ENCODE assay signal across 1 cellular context in the genomic region with DNA sequence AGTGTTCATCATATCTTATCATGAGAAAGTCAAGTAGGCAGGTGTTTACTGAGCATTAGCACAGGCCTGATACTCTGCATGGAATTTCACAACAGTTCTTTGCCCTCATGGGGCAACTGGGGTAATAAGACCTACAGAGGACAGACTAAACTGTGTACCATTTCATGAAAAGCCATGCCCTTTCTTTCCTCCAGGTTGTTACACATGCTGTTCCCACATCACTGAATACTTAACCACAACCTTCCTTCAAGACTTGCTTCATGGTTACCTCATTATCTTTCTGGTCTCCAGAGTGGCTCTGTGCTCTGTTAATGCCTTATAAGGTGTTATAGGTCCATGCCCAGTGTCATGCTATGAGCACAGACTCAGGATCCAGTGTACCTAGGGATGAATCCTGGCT.
A peak's percentile ranks its signal among the peaks of the same experiment; 100 is the strongest.
TF ChIP-seq lines count a peak whose summit lies in the region.

No MANE protein-coding gene starts in this region.

TF ChIP-seq in K562, 482 proteins besides CTCF, POLR2A, EP300 and RAD21 (continued from another document and continues in another):
- peak; percentile 34; the same call in 1 of the 2 replicates for TF ChIP-seq ZNF584 (CRISPR knock-in tag; IDR thresholded peaks at IDR 0.05; ENCODE audit: low read depth)
- no peak for TF ChIP-seq ZNF561 (CRISPR knock-in tag; conservative IDR thresholded peaks at IDR 0.05)
- TF ChIP-seq, protein P1, sequence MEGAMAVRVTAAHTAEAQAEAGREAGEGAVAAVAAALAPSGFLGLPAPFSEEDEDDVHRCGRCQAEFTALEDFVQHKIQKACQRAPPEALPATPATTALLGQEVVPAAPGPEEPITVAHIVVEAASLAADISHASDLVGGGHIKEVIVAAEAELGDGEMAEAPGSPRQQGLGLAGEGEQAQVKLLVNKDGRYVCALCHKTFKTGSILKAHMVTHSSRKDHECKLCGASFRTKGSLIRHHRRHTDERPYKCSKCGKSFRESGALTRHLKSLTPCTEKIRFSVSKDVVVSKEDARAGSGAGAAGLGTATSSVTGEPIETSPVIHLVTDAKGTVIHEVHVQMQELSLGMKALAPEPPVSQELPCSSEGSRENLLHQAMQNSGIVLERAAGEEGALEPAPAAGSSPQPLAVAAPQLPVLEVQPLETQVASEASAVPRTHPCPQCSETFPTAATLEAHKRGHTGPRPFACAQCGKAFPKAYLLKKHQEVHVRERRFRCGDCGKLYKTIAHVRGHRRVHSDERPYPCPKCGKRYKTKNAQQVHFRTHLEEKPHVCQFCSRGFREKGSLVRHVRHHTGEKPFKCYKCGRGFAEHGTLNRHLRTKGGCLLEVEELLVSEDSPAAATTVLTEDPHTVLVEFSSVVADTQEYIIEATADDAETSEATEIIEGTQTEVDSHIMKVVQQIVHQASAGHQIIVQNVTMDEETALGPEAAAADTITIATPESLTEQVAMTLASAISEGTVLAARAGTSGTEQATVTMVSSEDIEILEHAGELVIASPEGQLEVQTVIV (CRISPR knock-in tag; IDR thresholded peaks at IDR 0.05; ENCODE audit: borderline replicate concordance): no peak
- TF ChIP-seq DEAF1 (CRISPR knock-in tag; IDR thresholded peaks at IDR 0.05): no peak
- no peak for TF ChIP-seq NEUROD1 (IDR thresholded peaks at IDR 0.05; ENCODE audit: borderline replicate concordance, low read depth, low read length, partially characterized antibody)
- TF ChIP-seq ELF2 (CRISPR knock-in tag; IDR thresholded peaks at IDR 0.05): no peak
- TF ChIP-seq ZNF175 (CRISPR knock-in tag; IDR thresholded peaks at IDR 0.05; ENCODE audit: low read depth): 0 out of 2 replicates have a peak, but pooled peaks have one; percentile 21
- TF ChIP-seq ZNF644 (tag; IDR thresholded peaks at IDR 0.05; ENCODE audit: low read depth): 0 out of 2 replicates have a peak, but pooled peaks have one; percentile 55
- TF ChIP-seq ERF (CRISPR knock-in tag; IDR thresholded peaks at IDR 0.05): no peak
- TF ChIP-seq, protein P2, sequence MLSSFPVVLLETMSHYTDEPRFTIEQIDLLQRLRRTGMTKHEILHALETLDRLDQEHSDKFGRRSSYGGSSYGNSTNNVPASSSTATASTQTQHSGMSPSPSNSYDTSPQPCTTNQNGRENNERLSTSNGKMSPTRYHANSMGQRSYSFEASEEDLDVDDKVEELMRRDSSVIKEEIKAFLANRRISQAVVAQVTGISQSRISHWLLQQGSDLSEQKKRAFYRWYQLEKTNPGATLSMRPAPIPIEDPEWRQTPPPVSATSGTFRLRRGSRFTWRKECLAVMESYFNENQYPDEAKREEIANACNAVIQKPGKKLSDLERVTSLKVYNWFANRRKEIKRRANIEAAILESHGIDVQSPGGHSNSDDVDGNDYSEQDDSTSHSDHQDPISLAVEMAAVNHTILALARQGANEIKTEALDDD (IDR thresholded peaks at IDR 0.05): peak; percentile 24; the same call in 1 of the 2 replicates
- 0 out of 2 replicates have a peak, but pooled peaks have one; percentile 29 for TF ChIP-seq ATF7 (IDR thresholded peaks at IDR 0.05)
- TF ChIP-seq ZFP30 (CRISPR knock-in tag; IDR thresholded peaks at IDR 0.05; ENCODE audit: borderline replicate concordance): no peak
- TF ChIP-seq ZNF280B (CRISPR knock-in tag; IDR thresholded peaks at IDR 0.05): no peak
- peak; percentile 70 for TF ChIP-seq CEBPB (tag; IDR thresholded peaks at IDR 0.05)
- TF ChIP-seq TAF7 (tag; IDR thresholded peaks at IDR 0.05): no peak
- TF ChIP-seq, protein P3, sequence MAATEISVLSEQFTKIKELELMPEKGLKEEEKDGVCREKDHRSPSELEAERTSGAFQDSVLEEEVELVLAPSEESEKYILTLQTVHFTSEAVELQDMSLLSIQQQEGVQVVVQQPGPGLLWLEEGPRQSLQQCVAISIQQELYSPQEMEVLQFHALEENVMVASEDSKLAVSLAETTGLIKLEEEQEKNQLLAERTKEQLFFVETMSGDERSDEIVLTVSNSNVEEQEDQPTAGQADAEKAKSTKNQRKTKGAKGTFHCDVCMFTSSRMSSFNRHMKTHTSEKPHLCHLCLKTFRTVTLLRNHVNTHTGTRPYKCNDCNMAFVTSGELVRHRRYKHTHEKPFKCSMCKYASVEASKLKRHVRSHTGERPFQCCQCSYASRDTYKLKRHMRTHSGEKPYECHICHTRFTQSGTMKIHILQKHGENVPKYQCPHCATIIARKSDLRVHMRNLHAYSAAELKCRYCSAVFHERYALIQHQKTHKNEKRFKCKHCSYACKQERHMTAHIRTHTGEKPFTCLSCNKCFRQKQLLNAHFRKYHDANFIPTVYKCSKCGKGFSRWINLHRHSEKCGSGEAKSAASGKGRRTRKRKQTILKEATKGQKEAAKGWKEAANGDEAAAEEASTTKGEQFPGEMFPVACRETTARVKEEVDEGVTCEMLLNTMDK (IDR thresholded peaks at IDR 0.05; ENCODE audit: borderline replicate concordance, insufficient read depth, low read depth, low read length, poor library complexity, severe bottlenecking): no peak
- TF ChIP-seq MXD1 (CRISPR knock-in tag; IDR thresholded peaks at IDR 0.05; ENCODE audit: borderline replicate concordance, poor library complexity, severe bottlenecking): no peak
- TF ChIP-seq RBM17 (IDR thresholded peaks at IDR 0.05; ENCODE audit: borderline replicate concordance, low read depth, low read length): no peak
- TF ChIP-seq, protein P4, sequence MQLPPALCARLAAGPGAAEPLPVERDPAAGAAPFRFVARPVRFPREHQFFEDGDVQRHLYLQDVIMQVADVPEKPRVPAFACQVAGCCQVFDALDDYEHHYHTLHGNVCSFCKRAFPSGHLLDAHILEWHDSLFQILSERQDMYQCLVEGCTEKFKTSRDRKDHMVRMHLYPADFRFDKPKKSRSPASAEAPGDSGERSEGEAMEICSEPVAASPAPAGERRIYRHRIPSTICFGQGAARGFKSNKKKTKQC (CRISPR knock-in tag; IDR thresholded peaks at IDR 0.05): no peak
- TF ChIP-seq PHB (CRISPR knock-in tag; IDR thresholded peaks at IDR 0.05): no peak
- TF ChIP-seq HOMEZ (CRISPR knock-in tag; IDR thresholded peaks at IDR 0.05): no peak
- no peak for TF ChIP-seq ZNF146 (CRISPR knock-in tag; IDR thresholded peaks at IDR 0.05; ENCODE audit: unreplicated experiment)
- no peak for TF ChIP-seq MEF2A (IDR thresholded peaks at IDR 0.05; ENCODE audit: control insufficient read depth, low read depth, low read length)
- no peak for TF ChIP-seq ZNF431 (CRISPR knock-in tag; IDR thresholded peaks at IDR 0.05)
- no peak for TF ChIP-seq ZBTB17 (CRISPR knock-in tag; IDR thresholded peaks at IDR 0.05)
- TF ChIP-seq, protein P5, sequence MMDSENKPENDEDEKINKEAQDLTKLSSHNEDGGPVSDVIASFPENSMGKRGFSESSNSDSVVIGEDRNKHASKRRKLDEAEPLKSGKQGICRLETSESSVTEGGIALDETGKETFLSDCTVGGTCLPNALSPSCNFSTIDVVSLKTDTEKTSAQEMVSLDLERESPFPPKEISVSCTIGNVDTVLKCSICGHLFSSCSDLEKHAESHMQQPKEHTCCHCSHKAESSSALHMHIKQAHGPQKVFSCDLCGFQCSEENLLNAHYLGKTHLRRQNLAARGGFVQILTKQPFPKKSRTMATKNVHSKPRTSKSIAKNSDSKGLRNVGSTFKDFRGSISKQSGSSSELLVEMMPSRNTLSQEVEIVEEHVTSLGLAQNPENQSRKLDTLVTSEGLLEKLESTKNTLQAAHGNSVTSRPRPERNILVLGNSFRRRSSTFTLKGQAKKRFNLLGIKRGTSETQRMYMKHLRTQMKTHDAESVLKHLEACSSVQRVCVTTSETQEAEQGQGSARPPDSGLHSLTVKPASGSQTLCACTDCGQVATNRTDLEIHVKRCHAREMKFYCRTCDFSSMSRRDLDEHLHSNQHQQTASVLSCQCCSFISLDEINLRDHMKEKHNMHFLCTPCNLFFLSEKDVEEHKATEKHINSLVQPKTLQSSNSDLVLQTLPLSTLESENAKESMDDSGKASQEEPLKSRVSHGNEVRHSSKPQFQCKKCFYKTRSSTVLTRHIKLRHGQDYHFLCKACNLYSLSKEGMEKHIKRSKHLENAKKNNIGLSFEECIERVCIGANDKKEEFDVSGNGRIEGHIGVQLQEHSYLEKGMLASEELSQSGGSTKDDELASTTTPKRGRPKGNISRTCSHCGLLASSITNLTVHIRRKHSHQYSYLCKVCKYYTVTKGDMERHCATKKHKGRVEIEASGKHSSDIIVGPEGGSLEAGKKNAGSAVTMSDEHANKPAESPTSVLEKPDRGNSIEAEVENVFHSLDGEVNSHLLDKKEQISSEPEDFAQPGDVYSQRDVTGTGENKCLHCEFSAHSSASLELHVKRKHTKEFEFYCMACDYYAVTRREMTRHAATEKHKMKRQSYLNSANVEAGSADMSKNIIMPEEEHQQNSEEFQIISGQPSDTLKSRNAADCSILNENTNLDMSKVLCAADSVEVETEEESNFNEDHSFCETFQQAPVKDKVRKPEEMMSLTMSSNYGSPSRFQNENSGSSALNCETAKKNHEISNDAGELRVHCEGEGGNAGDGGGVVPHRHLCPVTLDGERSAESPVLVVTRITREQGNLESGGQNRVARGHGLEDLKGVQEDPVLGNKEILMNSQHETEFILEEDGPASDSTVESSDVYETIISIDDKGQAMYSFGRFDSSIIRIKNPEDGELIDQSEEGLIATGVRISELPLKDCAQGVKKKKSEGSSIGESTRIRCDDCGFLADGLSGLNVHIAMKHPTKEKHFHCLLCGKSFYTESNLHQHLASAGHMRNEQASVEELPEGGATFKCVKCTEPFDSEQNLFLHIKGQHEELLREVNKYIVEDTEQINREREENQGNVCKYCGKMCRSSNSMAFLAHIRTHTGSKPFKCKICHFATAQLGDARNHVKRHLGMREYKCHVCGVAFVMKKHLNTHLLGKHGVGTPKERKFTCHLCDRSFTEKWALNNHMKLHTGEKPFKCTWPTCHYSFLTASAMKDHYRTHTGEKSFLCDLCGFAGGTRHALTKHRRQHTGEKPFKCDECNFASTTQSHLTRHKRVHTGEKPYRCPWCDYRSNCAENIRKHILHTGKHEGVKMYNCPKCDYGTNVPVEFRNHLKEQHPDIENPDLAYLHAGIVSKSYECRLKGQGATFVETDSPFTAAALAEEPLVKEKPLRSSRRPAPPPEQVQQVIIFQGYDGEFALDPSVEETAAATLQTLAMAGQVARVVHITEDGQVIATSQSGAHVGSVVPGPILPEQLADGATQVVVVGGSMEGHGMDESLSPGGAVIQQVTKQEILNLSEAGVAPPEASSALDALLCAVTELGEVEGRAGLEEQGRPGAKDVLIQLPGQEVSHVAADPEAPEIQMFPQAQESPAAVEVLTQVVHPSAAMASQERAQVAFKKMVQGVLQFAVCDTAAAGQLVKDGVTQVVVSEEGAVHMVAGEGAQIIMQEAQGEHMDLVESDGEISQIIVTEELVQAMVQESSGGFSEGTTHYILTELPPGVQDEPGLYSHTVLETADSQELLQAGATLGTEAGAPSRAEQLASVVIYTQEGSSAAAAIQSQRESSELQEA (IDR thresholded peaks at IDR 0.05; ENCODE audit: low read depth): no peak
- TF ChIP-seq TGIF2 (CRISPR knock-in tag; IDR thresholded peaks at IDR 0.05): no peak
- no peak for TF ChIP-seq CHD1 (IDR thresholded peaks at IDR 0.05; ENCODE audit: low read length)
- no peak for TF ChIP-seq HIVEP1 (CRISPR knock-in tag; IDR thresholded peaks at IDR 0.05)
- TF ChIP-seq MCM3 (IDR thresholded peaks at IDR 0.05): no peak
- no peak for TF ChIP-seq RCOR1 (IDR thresholded peaks at IDR 0.05; ENCODE audit: borderline replicate concordance in 1 of 2, low read depth in 2 of 2, low read length in 2 of 2)
- TF ChIP-seq ZNF174 (CRISPR knock-in tag; IDR thresholded peaks at IDR 0.05): no peak
- TF ChIP-seq ZNF395 (CRISPR knock-in tag; IDR thresholded peaks at IDR 0.05): 0 out of 2 replicates have a peak, but pooled peaks have one; percentile 53
- TF ChIP-seq ZNF696 (CRISPR knock-in tag; conservative IDR thresholded peaks at IDR 0.05): no peak
- TF ChIP-seq FOSL1 (tag; conservative IDR thresholded peaks at IDR 0.05): no peak
